In the genomic region with DNA sequence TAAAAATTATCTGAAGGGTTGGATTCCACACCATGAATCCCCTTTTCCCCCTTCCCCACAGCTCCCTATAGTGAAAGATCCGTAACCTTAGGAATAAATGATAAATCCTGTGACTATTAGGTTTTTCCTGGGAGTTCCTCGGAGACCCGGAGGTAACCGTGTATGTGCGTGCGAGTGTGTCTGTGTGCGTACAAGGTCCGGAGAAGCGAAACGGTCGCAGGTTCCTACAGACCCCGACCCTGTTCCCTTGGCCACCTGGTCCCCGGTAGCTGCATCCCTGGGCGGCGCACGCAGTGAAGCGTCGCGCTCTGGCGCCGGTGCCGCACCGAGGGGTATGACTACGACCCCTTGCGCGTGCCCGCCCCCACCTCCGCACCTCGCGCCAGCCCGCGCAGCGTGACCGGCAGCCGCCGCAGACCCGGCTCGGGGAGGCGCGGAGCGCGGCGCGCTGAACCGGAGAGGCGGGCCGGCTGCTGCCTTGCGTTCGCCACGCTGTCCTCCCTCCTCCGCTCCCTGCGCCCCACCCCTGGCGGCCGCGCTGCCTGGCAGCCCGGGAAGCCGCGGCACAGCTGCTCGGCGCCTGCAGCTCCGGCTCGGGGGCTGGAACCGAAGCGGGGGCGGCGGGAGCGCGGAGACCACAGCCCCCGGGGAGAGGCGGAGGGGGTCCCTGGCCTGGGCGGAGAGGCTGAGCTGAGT, we compare ENCODE assay signal across 8 cellular contexts. TPM values are rescaled to one million over a fixed set of nuclear protein-coding genes. Genes with fewer than 3 reads are reported as not detected.
A peak's percentile ranks its signal among the peaks of the same experiment; 100 is the strongest.
DNase-seq lines count a peak whose midpoint lies in the region; FAIRE-seq and TF ChIP-seq lines count a peak whose summit lies in the region.

A gene with protein sequence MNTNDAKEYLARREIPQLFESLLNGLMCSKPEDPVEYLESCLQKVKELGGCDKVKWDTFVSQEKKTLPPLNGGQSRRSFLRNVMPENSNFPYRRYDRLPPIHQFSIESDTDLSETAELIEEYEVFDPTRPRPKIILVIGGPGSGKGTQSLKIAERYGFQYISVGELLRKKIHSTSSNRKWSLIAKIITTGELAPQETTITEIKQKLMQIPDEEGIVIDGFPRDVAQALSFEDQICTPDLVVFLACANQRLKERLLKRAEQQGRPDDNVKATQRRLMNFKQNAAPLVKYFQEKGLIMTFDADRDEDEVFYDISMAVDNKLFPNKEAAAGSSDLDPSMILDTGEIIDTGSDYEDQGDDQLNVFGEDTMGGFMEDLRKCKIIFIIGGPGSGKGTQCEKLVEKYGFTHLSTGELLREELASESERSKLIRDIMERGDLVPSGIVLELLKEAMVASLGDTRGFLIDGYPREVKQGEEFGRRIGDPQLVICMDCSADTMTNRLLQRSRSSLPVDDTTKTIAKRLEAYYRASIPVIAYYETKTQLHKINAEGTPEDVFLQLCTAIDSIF (plus strand): TSS at position 529 of the 696 bp plus-strand sequence. CDS start 295 bp downstream, outside the sequence.

- TF ChIP-seq POLR2A in spleen (IDR thresholded peaks at IDR 0.05), result no peak

- no peaks in the 10 kb centered on the region for H3K9me3 ChIP-seq in spleen

- 3 to 10% (median 4%) methylated on average over 10 to 71 of the region's 71 CpGs for WGBS in spleen, 5 donors

- peak within 1 kb of the TSS; percentile 23 to 76 (median 47) for H3K4me3 ChIP-seq in spleen

- peak within 1 kb of the TSS; percentile 81 for H3K27ac ChIP-seq in VCaP
- peak within 1 kb of the TSS; percentile 90 for H3K27ac ChIP-seq in caudate nucleus (ENCODE audit: low read depth, low read length)
- H3K27ac ChIP-seq in spleen, result no peak within 1 kb of the TSS

- peak; percentile 82 for FAIRE-seq in HTR-8/SVneo (lab: Jason Lieb, UNC)

- peak; percentile 12; the same call in 1 of the 2 replicates for TF ChIP-seq CTCF in VCaP (conservative IDR thresholded peaks at IDR 0.05)
- no peak for TF ChIP-seq CTCF in spleen (IDR thresholded peaks at IDR 0.05 in 8 of 11, conservative IDR thresholded peaks at IDR 0.05 in 3 of 11)

- H3K4me1 ChIP-seq in spleen, result peaks cover 4 to 44% (median 23%) of the 10 kb centered on the region in 6 donors

- H3K27me3 ChIP-seq in spleen (replicated peaks in 1 of 7), result peaks cover 0 to 70% (median 33%) of the 10 kb centered on the region in 7 donors

- DNase-seq in NCI-H2081 (lab: John Stamatoyannopoulos, UW) (peak; percentile 34 to 50), NCI-H2081 treated with DMSO at 0.1 percent for 48 hours (lab: John Stamatoyannopoulos, UW) (no peak), HTR-8/SVneo (ENCODE audit: insufficient read length, low spot score) (peak; percentile 15), caudate nucleus (lab: John Stamatoyannopoulos, UW) (peak in 49 of 61 donors; percentile 14 to 77 (median 53)), iris pigment epithelial cell (ENCODE audit: low read depth) (peak; percentile 55), spleen (peak; percentile 78), DMS153 (lab: John Stamatoyannopoulos, UW) (no peak)

- intact Hi-C loops in spleen (cut with DNase I; ENCODE audit: low total_unique reads), result no loop called here

- no peaks in the 10 kb centered on the region for H3K36me3 ChIP-seq in spleen

RNA-seq across cellular contexts. Expression of the gene that starts here (rescaled TPM):
- total RNA-seq in spleen, result 10 to 100 TPM in 1 of 7 donors, 1 to 10 TPM in 4, under 1 TPM in 2; 0.33 to 16.3 (median 1.7) TPM
- polyA plus RNA-seq in spleen, result 1 to 10 TPM in 1 of 3 donors, under 1 TPM in 2; 0.53 to 1.3 (median 0.61) TPM

Comparison
In these comparisons a context has a peak if more than half of its experiments do, and no peak if none do; other contexts are left out.
1. DNase-seq: peak in NCI-H2081 (2 of 2), HTR-8/SVneo (single experiment), caudate nucleus (49 of 61), iris pigment epithelial cell (single experiment) and spleen (single experiment); none in NCI-H2081 treated with DMSO at 0.1 percent for 48 hours (single experiment) and DMS153 (single experiment).
2. H3K27ac ChIP-seq: peak in VCaP (single experiment) and caudate nucleus (single experiment); none in spleen (0 of 8).